ENCODE assay signal across 13 cellular contexts in the genomic region with DNA sequence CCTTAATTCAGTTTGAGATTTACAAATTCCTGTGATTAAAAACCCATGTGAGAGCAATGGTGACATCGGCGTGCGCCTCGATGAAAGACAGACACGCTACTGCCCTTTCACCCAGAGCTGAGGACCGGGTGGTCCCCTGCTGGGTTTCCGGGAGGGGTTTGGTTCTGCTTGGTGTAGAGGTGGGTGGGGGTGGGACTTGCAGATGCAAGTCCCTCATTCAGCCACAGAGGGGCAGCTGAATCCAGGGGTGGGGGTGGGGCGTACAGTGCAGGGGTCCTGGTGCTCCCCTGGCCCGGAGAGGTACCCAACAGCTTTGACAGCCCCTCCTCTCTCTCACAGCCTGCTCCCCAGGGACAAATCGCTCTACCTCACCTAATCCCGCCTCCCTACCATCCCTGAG.
DNase-seq lines count a peak whose midpoint lies in the region; ATAC-seq lines count a peak whose summit lies in the region.
"Had no signal": no experiment of that assay in that cellular context is flagged by ENCODE, and none has a peak within 500 bp of the region (broad histone marks: within the 10 kb centered on the region; RNA-seq: fewer than 3 reads in every experiment).

No MANE protein-coding gene starts in this region.

- no peaks in the 10 kb centered on the region for H3K36me3 ChIP-seq in CD4-positive, CD25-positive, alpha-beta regulatory T cell (ENCODE audit: control insufficient read depth, insufficient read depth, low read length)
- H3K36me3 ChIP-seq: ovary, tibial nerve had no signal

- peak overlapping the region; percentile 99 to 100 (median 99) for H3K27ac Mint-ChIP-seq in CD4-positive, CD25-positive, alpha-beta regulatory T cell
- H3K27ac Mint-ChIP-seq in T-helper 17 cell: peak overlapping the region; percentile 94
- peak overlapping the region in 5 of 6 donors; percentile 95 to 96 (median 96) for H3K27ac Mint-ChIP-seq in immature natural killer cell

- DNase-seq in NCI-H82 (lab: John Stamatoyannopoulos, UW) (peak; percentile 33), NCI-H82 treated with DMSO at 0.1 percent for 48 hours (lab: John Stamatoyannopoulos, UW; ENCODE audit: unreplicated experiment) (no peak), T-helper 17 cell (no peak), immature natural killer cell (no peak), NCI-H1930 (lab: John Stamatoyannopoulos, UW) (no peak)
- DNase-seq in CD4-positive, CD25-positive, alpha-beta regulatory T cell: no peak
- DNase-seq: NCI-H1436 treated with DMSO at 0.1 percent for 48 hours, NCI-H526 treated with DMSO at 0.1 percent for 48 hours had no signal

- H3K9me3 ChIP-seq in CD4-positive, CD25-positive, alpha-beta regulatory T cell (ENCODE audit: control insufficient read depth in 2 of 2, low read length in 2 of 2): no peaks in the 10 kb centered on the region
- H3K9me3 ChIP-seq in T-helper 17 cell (ENCODE audit: control insufficient read depth, low read length, poor library complexity, severe bottlenecking): no peaks in the 10 kb centered on the region
- H3K9me3 ChIP-seq: ovary had no signal

- H3K9me3 Mint-ChIP-seq in CD4-positive, CD25-positive, alpha-beta regulatory T cell: peaks cover 0 to 5% (median 0%) of the 10 kb centered on the region in 7 donors
- H3K9me3 Mint-ChIP-seq in immature natural killer cell: no peaks in the 10 kb centered on the region

- H3K36me3 Mint-ChIP-seq in CD4-positive, CD25-positive, alpha-beta regulatory T cell: no peaks in the 10 kb centered on the region
- no peaks in the 10 kb centered on the region for H3K36me3 Mint-ChIP-seq in T-helper 17 cell (ENCODE audit: low read depth)
- no peaks in the 10 kb centered on the region for H3K36me3 Mint-ChIP-seq in immature natural killer cell

- H3K27me3 ChIP-seq in CD4-positive, CD25-positive, alpha-beta regulatory T cell (ENCODE audit: control insufficient read depth, insufficient read depth, low read length): no peaks in the 10 kb centered on the region
- H3K27me3 ChIP-seq: ovary, tibial nerve had no signal

- peaks cover 48% of the 10 kb centered on the region for H3K4me1 ChIP-seq in CD4-positive, CD25-positive, alpha-beta regulatory T cell (ENCODE audit: control insufficient read depth, insufficient read depth, low read length, poor library complexity, severe bottlenecking)
- H3K4me1 ChIP-seq: tibial nerve had no signal

- H3K27ac ChIP-seq in CD4-positive, CD25-positive, alpha-beta regulatory T cell (ENCODE audit: insufficient read depth, low read length, poor library complexity, severe bottlenecking): peak overlapping the region; percentile 93
- H3K27ac ChIP-seq: 22Rv1, ovary, tibial nerve had no signal

- peak overlapping the region in 3 of 4 donors; percentile 65 to 87 (median 84) for H3K4me3 Mint-ChIP-seq in CD4-positive, CD25-positive, alpha-beta regulatory T cell
- peak overlapping the region; percentile 90 for H3K4me3 Mint-ChIP-seq in T-helper 17 cell
- H3K4me3 Mint-ChIP-seq in immature natural killer cell: peak overlapping the region; percentile 74 to 94 (median 79)

- H3K4me3 ChIP-seq in CD4-positive, CD25-positive, alpha-beta regulatory T cell (ENCODE audit: low read depth, low read length): no peak overlapping the region
- H3K4me3 ChIP-seq: ovary, tibial nerve had no signal

- no peaks in the 10 kb centered on the region for H3K27me3 Mint-ChIP-seq in CD4-positive, CD25-positive, alpha-beta regulatory T cell
- H3K27me3 Mint-ChIP-seq in T-helper 17 cell (peaks cover 12% of the 10 kb centered on the region), immature natural killer cell (ENCODE audit: low read depth in 3 of 3) (peaks cover 25 to 32% (median 29%) of the 10 kb centered on the region in 3 donors)

- H3K4me1 Mint-ChIP-seq in CD4-positive, CD25-positive, alpha-beta regulatory T cell: peaks cover 13 to 58% (median 23%) of the 10 kb centered on the region in 4 donors
- H3K4me1 Mint-ChIP-seq in T-helper 17 cell (peaks cover 26% of the 10 kb centered on the region), immature natural killer cell (peaks cover 25 to 37% of the 10 kb centered on the region in 2 donors)

- no peak for ATAC-seq in CD4-positive, CD25-positive, alpha-beta regulatory T cell (ENCODE audit: low read depth in 2 of 2)
- no peak for ATAC-seq in T-helper 17 cell
- ATAC-seq in HG02970 (IDR thresholded peaks at IDR 0.05; ENCODE audit: low FRiP score, unreplicated experiment): no peak
- no peak for ATAC-seq in HG03097 (IDR thresholded peaks at IDR 0.05; ENCODE audit: low FRiP score, unreplicated experiment)
